Comparison of ENCODE assay signal across 28 cellular contexts in genomic region chr12:52488736-52489135, GRCh38. TPM values are rescaled to one million over a fixed set of nuclear protein-coding genes. Genes with fewer than 3 reads are reported as not detected.
DNase-seq lines count a peak whose midpoint lies in the region; FAIRE-seq and TF ChIP-seq lines count a peak whose summit lies in the region.
"Had no signal": no experiment of that assay in that cellular context is flagged by ENCODE, and none has a peak within 500 bp of the region (broad histone marks: within the 10 kb centered on the region; RNA-seq: fewer than 3 reads in every experiment).

No MANE protein-coding gene starts in this region.

- H3K27ac Mint-ChIP-seq in astrocyte (ENCODE audit: unreplicated experiment) (no peak overlapping the region), endodermal cell (no peak overlapping the region)
- H3K27ac Mint-ChIP-seq: CD14-positive monocyte; CD4-positive, alpha-beta T cell; CD8-positive, alpha-beta memory T cell; HFFc6 had no signal

- no peak overlapping the region for H3K4me3 ChIP-seq in astrocyte (ENCODE audit: insufficient read depth, low read depth, low read length)
- no peak overlapping the region for H3K4me3 ChIP-seq in epithelial cell of esophagus (ENCODE audit: low read length)
- H3K4me3 ChIP-seq in keratinocyte (ENCODE audit: control insufficient read depth in 2 of 3, extremely low read depth in 1 of 3, insufficient read depth in 2 of 3, low read depth in 1 of 3, low read length in 3 of 3), result no peak overlapping the region
- H3K4me3 ChIP-seq in endodermal cell (ENCODE audit: low read length), result no peak overlapping the region
- H3K4me3 ChIP-seq: A549; BLaER1 treated with 17β-estradiol and CSF1 and Interleukin-3, amounts not matched to agents 10 nM and 100 nM; HAP-1 had no signal

- no peaks in the 10 kb centered on the region for H3K4me1 Mint-ChIP-seq in astrocyte (ENCODE audit: low read depth, unreplicated experiment)
- peaks cover under 1% of the 10 kb centered on the region for H3K4me1 Mint-ChIP-seq in endodermal cell
- H3K4me1 Mint-ChIP-seq: CD14-positive monocyte; CD8-positive, alpha-beta memory T cell had no signal

- FAIRE-seq in astrocyte (lab: Jason Lieb, UNC) (peak; percentile 26), keratinocyte (lab: Jason Lieb, UNC) (peak; percentile 52)
- FAIRE-seq: A549, D721Med, GM12891, GM18507, H54 had no signal

- H3K9me3 ChIP-seq in astrocyte (ENCODE audit: insufficient read depth, low read depth, low read length) (no peaks in the 10 kb centered on the region), keratinocyte (ENCODE audit: control insufficient read depth, low read depth, low read length) (no peaks in the 10 kb centered on the region), endodermal cell (ENCODE audit: control insufficient read depth, low read length) (peaks cover 13% of the 10 kb centered on the region)
- H3K9me3 ChIP-seq: HAP-1 had no signal

- peaks cover 5% of the 10 kb centered on the region for H3K9me3 Mint-ChIP-seq in astrocyte (ENCODE audit: unreplicated experiment)
- H3K9me3 Mint-ChIP-seq in endodermal cell, result peaks cover 2% of the 10 kb centered on the region

- CTCF ChIA-PET in RWPE1 (lab: Yijun Ruan, JAX), result no interaction called here

- no peaks in the 10 kb centered on the region for H3K9me1 ChIP-seq in keratinocyte (ENCODE audit: control insufficient read depth, extremely low read depth, insufficient read depth, low read length)

- H3K4me2 ChIP-seq in astrocyte (ENCODE audit: low read length) (no peak overlapping the region), keratinocyte (ENCODE audit: control insufficient read depth, extremely low read depth, insufficient read depth, low read depth, low read length) (peak overlapping the region; percentile 6)
- H3K4me2 ChIP-seq: A549; BLaER1 treated with 17β-estradiol and CSF1 and Interleukin-3, amounts not matched to agents 10 nM and 100 nM had no signal

- H3K27me3 Mint-ChIP-seq in astrocyte (ENCODE audit: low read depth, unreplicated experiment) (peaks cover 47% of the 10 kb centered on the region), endodermal cell (ENCODE audit: insufficient read depth) (peaks cover 31% of the 10 kb centered on the region)

- H3K36me3 Mint-ChIP-seq in astrocyte (ENCODE audit: low read depth, unreplicated experiment), result no peaks in the 10 kb centered on the region
- no peaks in the 10 kb centered on the region for H3K36me3 Mint-ChIP-seq in endodermal cell (ENCODE audit: low read depth)
- H3K36me3 Mint-ChIP-seq: CD14-positive monocyte; CD8-positive, alpha-beta memory T cell had no signal

- TF ChIP-seq CTCF in RWPE1 (conservative IDR thresholded peaks at IDR 0.05; ENCODE audit: low read depth), result no peak
- no peak for TF ChIP-seq CTCF in astrocyte (IDR thresholded peaks at IDR 0.05; ENCODE audit: insufficient read depth, low read depth, low read length)
- no peak for TF ChIP-seq CTCF in epithelial cell of esophagus (IDR thresholded peaks at IDR 0.05; ENCODE audit: insufficient read depth, low read depth, low read length, missing control alignments)
- TF ChIP-seq CTCF in keratinocyte (optimal IDR thresholded peaks at IDR 0.05 in 1 of 3, IDR thresholded peaks at IDR 0.05 in 1 of 3, conservative IDR thresholded peaks at IDR 0.05 in 1 of 3; ENCODE audit: extremely low read depth in 1 of 3, insufficient read depth in 2 of 3, low read length in 3 of 3), result no peak
- no peak for TF ChIP-seq CTCF in endodermal cell (conservative IDR thresholded peaks at IDR 0.05)

- peaks cover 24% of the 10 kb centered on the region for H3K27me3 ChIP-seq in astrocyte (ENCODE audit: insufficient read depth, low read length)
- H3K27me3 ChIP-seq in keratinocyte (ENCODE audit: control insufficient read depth, extremely low read depth, insufficient read depth, low read length), result no peaks in the 10 kb centered on the region
- no peaks in the 10 kb centered on the region for H3K27me3 ChIP-seq in endodermal cell (ENCODE audit: control insufficient read depth, insufficient read depth, low read length, poor library complexity, severe bottlenecking)
- H3K27me3 ChIP-seq: BLaER1 treated with 17β-estradiol and CSF1 and Interleukin-3, amounts not matched to agents 10 nM and 100 nM had no signal

- H2AFZ ChIP-seq in astrocyte (ENCODE audit: low read depth, low read length), result no peak overlapping the region
- no peak overlapping the region for H2AFZ ChIP-seq in keratinocyte (ENCODE audit: control insufficient read depth, low read length)

- H3K27ac ChIP-seq in RWPE1 (peak overlapping the region; percentile 100), astrocyte (ENCODE audit: low read depth, low read length) (no peak overlapping the region), keratinocyte (ENCODE audit: control insufficient read depth, insufficient read depth, low read length) (no peak overlapping the region), endodermal cell (ENCODE audit: low read depth, low read length) (no peak overlapping the region)
- H3K27ac ChIP-seq: A549; BLaER1 treated with 17β-estradiol and CSF1 and Interleukin-3, amounts not matched to agents 10 nM and 100 nM had no signal

- POLR2A ChIA-PET in RWPE1 (lab: Yijun Ruan, JAX; ENCODE audit: low non-redundant PET), result no interaction called here

- H3K4me1 ChIP-seq in astrocyte (ENCODE audit: insufficient read depth, low read length), result no peaks in the 10 kb centered on the region
- peaks cover 5% of the 10 kb centered on the region for H3K4me1 ChIP-seq in keratinocyte (ENCODE audit: control insufficient read depth, extremely low read depth, insufficient read depth, low read length)
- no peaks in the 10 kb centered on the region for H3K4me1 ChIP-seq in endodermal cell (ENCODE audit: control insufficient read depth, insufficient read depth, low read length)
- H3K4me1 ChIP-seq: BE2C; BLaER1 treated with 17β-estradiol and CSF1 and Interleukin-3, amounts not matched to agents 10 nM and 100 nM; HAP-1 had no signal

- H4K20me1 ChIP-seq in astrocyte (ENCODE audit: insufficient read depth, low read length) (no peaks in the 10 kb centered on the region), keratinocyte (ENCODE audit: control insufficient read depth, extremely low read depth, insufficient read depth, low read length) (peaks cover 31% of the 10 kb centered on the region)
- H4K20me1 ChIP-seq: BLaER1 treated with 17β-estradiol and CSF1 and Interleukin-3, amounts not matched to agents 10 nM and 100 nM had no signal

- dilution Hi-C loops in keratinocyte (cut with MboI; ENCODE audit: extremely low pct_ligation_motif_present, low sequenced_read_pairs), result no loop called here

- no peaks in the 10 kb centered on the region for H3K36me3 ChIP-seq in astrocyte (ENCODE audit: insufficient read depth, low read length)
- H3K36me3 ChIP-seq in keratinocyte (ENCODE audit: control insufficient read depth in 2 of 2, extremely low read depth in 1 of 2, insufficient read depth in 2 of 2, low read length in 2 of 2), result peaks cover 14 to 31% of the 10 kb centered on the region in 2 experiments
- H3K36me3 ChIP-seq in endodermal cell (ENCODE audit: control insufficient read depth, insufficient read depth, low read length), result no peaks in the 10 kb centered on the region
- H3K36me3 ChIP-seq: BE2C; BLaER1 treated with 17β-estradiol and CSF1 and Interleukin-3, amounts not matched to agents 10 nM and 100 nM; HAP-1 had no signal

- H3K4me3 Mint-ChIP-seq in astrocyte (ENCODE audit: unreplicated experiment) (no peak overlapping the region), endodermal cell (no peak overlapping the region)
- H3K4me3 Mint-ChIP-seq: CD4-positive, alpha-beta T cell; CD8-positive, alpha-beta memory T cell; HFFc6 had no signal

- DNase-seq in RWPE1 (ENCODE audit: low spot score) (no peak), astrocyte (ENCODE audit: low read depth) (no peak), epithelial cell of esophagus (ENCODE audit: low read depth) (peak; percentile 71), keratinocyte (ENCODE audit: low read depth, low spot score) (no peak), NCI-H2081 treated with DMSO at 0.1 percent for 48 hours (lab: John Stamatoyannopoulos, UW) (no peak), endodermal cell (no peak), T-helper 1 cell (no peak)
- DNase-seq: 8988T; ACHN; AML-193; BE2C; CD4-positive, alpha-beta T cell; CD8-positive, alpha-beta memory T cell; DMS 273 treated with DMSO at 0.1 percent for 48 hours; DMS79 treated with DMSO at 0.1 percent for 48 hours; GF-D8; GOT3; HFFc6 had no signal

- H3K79me2 ChIP-seq in astrocyte (ENCODE audit: insufficient read depth, low read length) (no peaks in the 10 kb centered on the region), keratinocyte (ENCODE audit: control insufficient read depth, insufficient read depth, low read length) (peaks cover 16% of the 10 kb centered on the region)

- H3K9ac ChIP-seq in astrocyte (ENCODE audit: low read length) (no peak overlapping the region), keratinocyte (ENCODE audit: control insufficient read depth, extremely low read depth, insufficient read depth, low read length) (no peak overlapping the region), endodermal cell (ENCODE audit: extremely low read depth, low read length, poor library complexity, severe bottlenecking) (no peak overlapping the region)
- H3K9ac ChIP-seq: BLaER1 treated with 17β-estradiol and CSF1 and Interleukin-3, amounts not matched to agents 10 nM and 100 nM had no signal

RNA-seq across cellular contexts. Expression of gene KRT6A, which starts 4.3 kb away (rescaled TPM):
- total RNA-seq in astrocyte (0.95 and 1.4 TPM in 2 replicates), endodermal cell (not detected)
- 10,395 to 23,012 TPM (median 12,338 TPM) in 3 replicates for polyA plus RNA-seq in keratinocyte
- 36,695 TPM for polyA plus RNA-seq in keratinocyte (2011; ENCODE audit: low read depth)
- polyA plus RNA-seq in keratinocyte (2011; cell fraction: cytosol; rRNA removed), result 11,622 and 15,916 TPM in 2 replicates
- 13,095 and 13,115 TPM in 2 replicates for polyA plus RNA-seq in keratinocyte (2011; cell fraction: nucleus; rRNA removed)
- polyA plus RNA-seq in keratinocyte (2012; ENCODE audit: low replicate concordance), result 9,877 and 13,559 TPM in 2 replicates
- 12,898 to 17,765 TPM (median 16,942 TPM) in 3 replicates for polyA minus RNA-seq in keratinocyte
- 17,686 TPM for polyA minus RNA-seq in keratinocyte (2011; cell fraction: cytosol; rRNA and poly(A)+ RNA removed)
- 6,738 and 7,678 TPM in 2 replicates for polyA minus RNA-seq in keratinocyte (2011; cell fraction: nucleus; rRNA and poly(A)+ RNA removed)
- not detected for polyA plus RNA-seq in endodermal cell (2013, experiment 1 of 2)
- polyA plus RNA-seq in endodermal cell (2013, experiment 2 of 2), result not detected
- total RNA-seq: CD4-positive, alpha-beta T cell; CD8-positive, alpha-beta memory T cell; Daoy; G401; HFFc6 had no signal
- polyA plus RNA-seq: CD14-positive monocyte; CD8-positive, alpha-beta memory T cell had no signal

RNA-seq across cellular contexts. Expression of gene KRT6C, which starts 15.1 kb away (rescaled TPM):
- total RNA-seq in astrocyte (not detected in 2 replicates), endodermal cell (not detected)
- 203 to 1,358 TPM (median 357 TPM) in 3 replicates for polyA plus RNA-seq in keratinocyte
- polyA plus RNA-seq in keratinocyte (2011; ENCODE audit: low read depth), result 180 TPM
- 276 and 391 TPM in 2 replicates for polyA plus RNA-seq in keratinocyte (2011; cell fraction: cytosol; rRNA removed)
- polyA plus RNA-seq in keratinocyte (2011; cell fraction: nucleus; rRNA removed), result 374 and 380 TPM in 2 replicates
- polyA plus RNA-seq in keratinocyte (2012; ENCODE audit: low replicate concordance), result 210 and 280 TPM in 2 replicates
- 453 to 1,813 TPM (median 710 TPM) in 3 replicates for polyA minus RNA-seq in keratinocyte
- 562 TPM for polyA minus RNA-seq in keratinocyte (2011; cell fraction: cytosol; rRNA and poly(A)+ RNA removed)
- polyA minus RNA-seq in keratinocyte (2011; cell fraction: nucleus; rRNA and poly(A)+ RNA removed), result 354 and 380 TPM in 2 replicates
- not detected for polyA plus RNA-seq in endodermal cell (2013, experiment 1 of 2)
- not detected for polyA plus RNA-seq in endodermal cell (2013, experiment 2 of 2)
- total RNA-seq: CD4-positive, alpha-beta T cell; CD8-positive, alpha-beta memory T cell; Daoy; G401; HFFc6 had no signal
- polyA plus RNA-seq: A549; CD14-positive monocyte; CD8-positive, alpha-beta memory T cell had no signal

RNA-seq across cellular contexts. Expression of gene KRT5, which starts 31.5 kb away (rescaled TPM):
- total RNA-seq in astrocyte (0.25 TPM in 1 of 2 replicates, not detected in the other), endodermal cell (not detected)
- 14,274 to 15,814 TPM (median 15,322 TPM) in 3 replicates for polyA plus RNA-seq in keratinocyte
- polyA plus RNA-seq in keratinocyte (2011; ENCODE audit: low read depth), result 65,106 TPM
- polyA plus RNA-seq in keratinocyte (2011; cell fraction: cytosol; rRNA removed), result 14,617 and 16,515 TPM in 2 replicates
- 13,124 and 13,753 TPM in 2 replicates for polyA plus RNA-seq in keratinocyte (2011; cell fraction: nucleus; rRNA removed)
- polyA plus RNA-seq in keratinocyte (2012; ENCODE audit: low replicate concordance), result 14,417 and 19,307 TPM in 2 replicates
- 14,077 to 29,017 TPM (median 19,306 TPM) in 3 replicates for polyA minus RNA-seq in keratinocyte
- 38,935 TPM for polyA minus RNA-seq in keratinocyte (2011; cell fraction: cytosol; rRNA and poly(A)+ RNA removed)
- 7,770 and 7,938 TPM in 2 replicates for polyA minus RNA-seq in keratinocyte (2011; cell fraction: nucleus; rRNA and poly(A)+ RNA removed)
- polyA plus RNA-seq in endodermal cell (2013, experiment 1 of 2), result not detected
- not detected for polyA plus RNA-seq in endodermal cell (2013, experiment 2 of 2)
- total RNA-seq: CD8-positive, alpha-beta memory T cell; Daoy; G401; HFFc6 had no signal
- polyA plus RNA-seq: CD14-positive monocyte; CD8-positive, alpha-beta memory T cell had no signal

RNA-seq across cellular contexts. Expression of gene KRT6B, which starts 36.8 kb away (rescaled TPM):
- total RNA-seq in astrocyte (not detected in 2 replicates), endodermal cell (not detected)
- polyA plus RNA-seq in keratinocyte, result 1,722 to 4,902 TPM (median 2,016 TPM) in 3 replicates
- polyA plus RNA-seq in keratinocyte (2011; ENCODE audit: low read depth), result 2,938 TPM
- polyA plus RNA-seq in keratinocyte (2011; cell fraction: cytosol; rRNA removed), result 2,812 and 3,083 TPM in 2 replicates
- 2,797 and 2,980 TPM in 2 replicates for polyA plus RNA-seq in keratinocyte (2011; cell fraction: nucleus; rRNA removed)
- 1,858 and 2,565 TPM in 2 replicates for polyA plus RNA-seq in keratinocyte (2012; ENCODE audit: low replicate concordance)
- 2,114 to 3,991 TPM (median 2,742 TPM) in 3 replicates for polyA minus RNA-seq in keratinocyte
- 3,211 TPM for polyA minus RNA-seq in keratinocyte (2011; cell fraction: cytosol; rRNA and poly(A)+ RNA removed)
- 1,354 and 1,584 TPM in 2 replicates for polyA minus RNA-seq in keratinocyte (2011; cell fraction: nucleus; rRNA and poly(A)+ RNA removed)
- polyA plus RNA-seq in endodermal cell (2013, experiment 1 of 2), result not detected
- polyA plus RNA-seq in endodermal cell (2013, experiment 2 of 2), result not detected
- total RNA-seq: CD4-positive, alpha-beta T cell; CD8-positive, alpha-beta memory T cell; Daoy; G401; HFFc6 had no signal
- polyA plus RNA-seq: A549; CD14-positive monocyte; CD8-positive, alpha-beta memory T cell had no signal

RNA-seq across cellular contexts. Expression of gene KRT75, which starts 54.6 kb away (rescaled TPM):
- total RNA-seq in astrocyte (not detected in 2 replicates), endodermal cell (not detected)
- polyA plus RNA-seq in keratinocyte, result 59.4 to 151 TPM (median 60.5 TPM) in 3 replicates
- 143 TPM for polyA plus RNA-seq in keratinocyte (2011; ENCODE audit: low read depth)
- 91.3 and 121 TPM in 2 replicates for polyA plus RNA-seq in keratinocyte (2011; cell fraction: cytosol; rRNA removed)
- polyA plus RNA-seq in keratinocyte (2011; cell fraction: nucleus; rRNA removed), result 151 and 198 TPM in 2 replicates
- polyA plus RNA-seq in keratinocyte (2012; ENCODE audit: low replicate concordance), result 57.0 and 152 TPM in 2 replicates
- polyA minus RNA-seq in keratinocyte, result 77.0 to 171 TPM (median 89.5 TPM) in 3 replicates
- 144 TPM for polyA minus RNA-seq in keratinocyte (2011; cell fraction: cytosol; rRNA and poly(A)+ RNA removed)
- polyA minus RNA-seq in keratinocyte (2011; cell fraction: nucleus; rRNA and poly(A)+ RNA removed), result 87.8 and 113 TPM in 2 replicates
- not detected for polyA plus RNA-seq in endodermal cell (2013, experiment 1 of 2)
- polyA plus RNA-seq in endodermal cell (2013, experiment 2 of 2), result not detected
- total RNA-seq: CD4-positive, alpha-beta T cell; CD8-positive, alpha-beta memory T cell; HFFc6 had no signal
- polyA plus RNA-seq: A549; CD14-positive monocyte; CD8-positive, alpha-beta memory T cell had no signal
